ENCODE assay signal across 1 cellular context in genomic region chr22:42688241-42688913, GRCh38.
TF ChIP-seq lines count a peak whose summit lies in the region.

No MANE protein-coding gene starts in this region.

TF ChIP-seq in HepG2, 621 proteins besides CTCF, POLR2A, EP300 and RAD21 (continued from another document and continues in another):
- TF ChIP-seq ZBTB14 (CRISPR knock-in tag; IDR thresholded peaks at IDR 0.05) (no peak), ZNF576 (CRISPR knock-in tag; IDR thresholded peaks at IDR 0.05) (no peak), CSRNP1 (CRISPR knock-in tag; IDR thresholded peaks at IDR 0.05) (no peak), KLF12 (CRISPR knock-in tag; IDR thresholded peaks at IDR 0.05; ENCODE audit: borderline replicate concordance) (no peak), ZNF280B (CRISPR knock-in tag; IDR thresholded peaks at IDR 0.05; ENCODE audit: borderline replicate concordance) (no peak), RBM22 (optimal IDR thresholded peaks at IDR 0.05; ENCODE audit: low read length) (no peak), RERE (CRISPR knock-in tag; IDR thresholded peaks at IDR 0.05; ENCODE audit: low read depth) (no peak), KLF11 (CRISPR knock-in tag; IDR thresholded peaks at IDR 0.05) (no peak), MLX (CRISPR knock-in tag; IDR thresholded peaks at IDR 0.05) (no peak), ZNF276 (CRISPR knock-in tag; IDR thresholded peaks at IDR 0.05; ENCODE audit: low read depth) (no peak), ZNF12 (CRISPR knock-in tag; IDR thresholded peaks at IDR 0.05) (no peak), CREBL2 (CRISPR knock-in tag; IDR thresholded peaks at IDR 0.05; ENCODE audit: borderline replicate concordance) (no peak), SOX13 (IDR thresholded peaks at IDR 0.05) (no peak), SOX13 (CRISPR knock-in tag; conservative IDR thresholded peaks at IDR 0.05 in 1 of 2, IDR thresholded peaks at IDR 0.05 in 1 of 2) (peak in 1 of 2 experiments; percentile 58; a peak in 2 of 4 replicates), ATF2 (CRISPR knock-in tag; IDR thresholded peaks at IDR 0.05) (no peak), ZNF772 (CRISPR knock-in tag; IDR thresholded peaks at IDR 0.05) (no peak), TGIF2 (CRISPR knock-in tag; IDR thresholded peaks at IDR 0.05) (no peak), DMTF1 (CRISPR knock-in tag; IDR thresholded peaks at IDR 0.05) (no peak), ZNF407 (CRISPR knock-in tag; IDR thresholded peaks at IDR 0.05; ENCODE audit: not compliant biosample characterization) (no peak), NR1H2 (CRISPR knock-in tag; IDR thresholded peaks at IDR 0.05; ENCODE audit: borderline replicate concordance, low read depth) (no peak), HBP1 (CRISPR knock-in tag; IDR thresholded peaks at IDR 0.05; ENCODE audit: low read depth) (no peak)
